In genomic region chr6:35018184-35018523, GRCh38 we compare ENCODE assay signal across 17 cellular contexts.
DNase-seq lines count a peak whose midpoint lies in the region; ATAC-seq, FAIRE-seq and TF ChIP-seq lines count a peak whose summit lies in the region.
"Had no signal": no experiment of that assay in that cellular context is flagged by ENCODE, and none has a peak within 500 bp of the region (broad histone marks: within the 10 kb centered on the region; RNA-seq: fewer than 3 reads in every experiment).

No MANE protein-coding gene starts in this region.

- H3K36me3 ChIP-seq in liver (ENCODE audit: control insufficient read depth in 4 of 4, insufficient read depth in 3 of 4, low read depth in 1 of 4, low read length in 3 of 4) (peaks cover 0 to 5% (median 0%) of the 10 kb centered on the region in 4 donors), HepG2 (replicated peaks in 1 of 2; ENCODE audit: control insufficient read depth in 1 of 2, insufficient read depth in 2 of 2, low read length in 2 of 2) (peaks cover 13 to 15% of the 10 kb centered on the region in 2 experiments; a peak in 4 of 5 replicates), lung (ENCODE audit: control insufficient read depth in 2 of 2, insufficient read depth in 2 of 2, low read length in 2 of 2) (no peaks in the 10 kb centered on the region), skeletal muscle satellite cell (ENCODE audit: insufficient read depth, low read length) (peaks cover 6% of the 10 kb centered on the region)

- no peaks in the 10 kb centered on the region for H3K27me3 ChIP-seq in liver (ENCODE audit: control insufficient read depth in 4 of 4, insufficient read depth in 4 of 4, low read length in 3 of 4)
- H3K27me3 ChIP-seq in HepG2 (ENCODE audit: control insufficient read depth in 1 of 2, insufficient read depth in 2 of 2, low read length in 2 of 2): no peaks in the 10 kb centered on the region
- H3K27me3 ChIP-seq in lung (ENCODE audit: control insufficient read depth, insufficient read depth): no peaks in the 10 kb centered on the region
- no peaks in the 10 kb centered on the region for H3K27me3 ChIP-seq in skeletal muscle satellite cell (ENCODE audit: control insufficient read depth, insufficient read depth, low read length)
- H3K27me3 ChIP-seq: neutrophil had no signal

- no peak for TF ChIP-seq EP300 in HepG2 (IDR thresholded peaks at IDR 0.05; ENCODE audit: low read depth in 2 of 2, low read length in 2 of 2)
- no peak for TF ChIP-seq EP300 in HepG2 (CRISPR knock-in tag; IDR thresholded peaks at IDR 0.05; ENCODE audit: borderline replicate concordance)

- H3K27ac Mint-ChIP-seq in type B pancreatic cell: no peak overlapping the region
- H3K27ac Mint-ChIP-seq: CD8-positive, alpha-beta T cell; effector memory CD8-positive, alpha-beta T cell had no signal

- no peak for FAIRE-seq in HepG2 (lab: Jason Lieb, UNC)
- FAIRE-seq: A204.1, GM19239 had no signal

- in situ Hi-C loops in HepG2 (cut with HindIII; ENCODE audit: extremely low pct_ligation_motif_present, low pct_unique_long_range_greater_than_20kb): no loop called here

- no peaks in the 10 kb centered on the region for H3K9me3 ChIP-seq in liver (ENCODE audit: control insufficient read depth in 4 of 4, low read length in 3 of 4)
- H3K9me3 ChIP-seq in HepG2 (ENCODE audit: low read length): no peaks in the 10 kb centered on the region
- no peaks in the 10 kb centered on the region for H3K9me3 ChIP-seq in lung (ENCODE audit: control insufficient read depth in 2 of 2, insufficient read depth in 1 of 2, low read length in 1 of 2)
- no peaks in the 10 kb centered on the region for H3K9me3 ChIP-seq in skeletal muscle satellite cell (replicated peaks; ENCODE audit: low read length)
- H3K9me3 ChIP-seq: neutrophil had no signal

- H3K4me1 Mint-ChIP-seq in type B pancreatic cell (ENCODE audit: unreplicated experiment): peaks cover 44% of the 10 kb centered on the region
- H3K4me1 Mint-ChIP-seq: IgD-negative memory B cell had no signal

- H3K27ac ChIP-seq in liver (ENCODE audit: low read depth in 1 of 2, low read length in 2 of 2) (peak overlapping the region; percentile 80 to 81), HepG2 (ENCODE audit: extremely low read length, insufficient read depth, low read length) (no peak overlapping the region), lung (ENCODE audit: low read depth in 1 of 2, low read length in 1 of 2) (peak overlapping the region; percentile 78 to 86)
- H3K27ac ChIP-seq: neutrophil had no signal

- H3K4me1 ChIP-seq in liver (ENCODE audit: control insufficient read depth in 4 of 4, insufficient read depth in 4 of 4, low read length in 3 of 4) (peaks cover 2 to 46% (median 34%) of the 10 kb centered on the region in 4 donors), HepG2 (ENCODE audit: insufficient read depth, low read length) (no peaks in the 10 kb centered on the region), lung (ENCODE audit: control insufficient read depth in 2 of 2, insufficient read depth in 2 of 2, low read length in 2 of 2) (peaks cover 24 to 45% of the 10 kb centered on the region in 2 donors), skeletal muscle satellite cell (ENCODE audit: control insufficient read depth, insufficient read depth, low read length) (peaks cover 31% of the 10 kb centered on the region)

- no TSS peak for BruUV-seq in HepG2 (replicated peaks; lab: Mats Ljungman, UMichigan)

- H3K36me3 Mint-ChIP-seq in type B pancreatic cell: peaks cover 15% of the 10 kb centered on the region

- intact Hi-C loops in HepG2 (cut with micrococcal nuclease; ENCODE audit: unreplicated experiment): no loop called here

- H3K4me3 Mint-ChIP-seq in type B pancreatic cell: no peak overlapping the region
- H3K4me3 Mint-ChIP-seq: CD8-positive, alpha-beta T cell; effector memory CD8-positive, alpha-beta T cell; IgD-negative memory B cell had no signal

- no peak for ATAC-seq in HepG2
- ATAC-seq in lung (ENCODE audit: insufficient read depth, low FRiP score): no peak
- ATAC-seq in SK-N-SH treated with all-trans-retinoic acid at 6 μM for 48 hours: no peak
- ATAC-seq: CD8-positive, alpha-beta T cell; effector memory CD8-positive, alpha-beta T cell had no signal

- H3K4me3 ChIP-seq in liver (ENCODE audit: low read depth in 1 of 3, low read length in 3 of 3) (peak overlapping the region; percentile 22 to 52 (median 28)), HepG2 (replicated peaks in 1 of 3; ENCODE audit: insufficient read depth in 1 of 3, low read depth in 2 of 3, low read length in 3 of 3) (no peak overlapping the region), lung (peak overlapping the region; percentile 39), skeletal muscle satellite cell (ENCODE audit: low read length) (no peak overlapping the region)

- no peak for TF ChIP-seq CTCF in liver (IDR thresholded peaks at IDR 0.05; ENCODE audit: low read depth, low read length, missing input control)
- TF ChIP-seq CTCF in HepG2 (CRISPR knock-in tag; IDR thresholded peaks at IDR 0.05): no peak
- no peak for TF ChIP-seq CTCF in lung (IDR thresholded peaks at IDR 0.05; ENCODE audit: control extremely low read depth, extremely low read depth)
- no peak for TF ChIP-seq CTCF in type B pancreatic cell (conservative IDR thresholded peaks at IDR 0.05)

- WGBS in liver: 90% methylated on average over 2 of the region's 2 CpGs
- 97% methylated on average over 2 of the region's 2 CpGs for WGBS in HepG2 (ENCODE audit: low lambda C conversion rate)
- 69 to 85% methylated on average over 2 of the region's 2 CpGs for WGBS in lung, 2 donors

- no peak for TF ChIP-seq RAD21 in liver (IDR thresholded peaks at IDR 0.05)
- no peak for TF ChIP-seq RAD21 in HepG2 (CRISPR knock-in tag; IDR thresholded peaks at IDR 0.05)

- no peak for DNase-seq in HepG2 (ENCODE audit: low spot score)
- DNase-seq in lung (ENCODE audit: low spot score): no peak
- no peak for DNase-seq in NCI-H446 treated with DMSO at 0.1 percent for 48 hours (lab: John Stamatoyannopoulos, UW)
- no peak for DNase-seq in dedifferentiated amniotic fluid mesenchymal stem cell (ENCODE audit: extremely low spot score)
- DNase-seq in type B pancreatic cell (ENCODE audit: extremely low spot score, unreplicated experiment): no peak
- DNase-seq: activated CD4-positive, CD25-positive, alpha-beta regulatory T cell treated with anti-CD3 and anti-CD28 coated beads, Interleukin-2, amount 50 U/mL, for 72 hours; CD8-positive, alpha-beta T cell; effector memory CD8-positive, alpha-beta T cell; NCI-H1092 treated with DMSO at 0.1 percent for 48 hours; stimulated activated CD4-positive, alpha-beta T cell treated with anti-CD3 and anti-CD28 coated beads, Interleukin-2, amount 100 ng/mL, for 48 hours had no signal

- H2AFZ ChIP-seq in HepG2 (ENCODE audit: low read length): no peak overlapping the region

- H3K79me2 ChIP-seq in HepG2 (ENCODE audit: insufficient read depth, low read length): no peaks in the 10 kb centered on the region

- no peak overlapping the region for H3K4me2 ChIP-seq in HepG2 (ENCODE audit: low read depth, low read length)
- peak overlapping the region; percentile 42 for H3K4me2 ChIP-seq in skeletal muscle satellite cell (ENCODE audit: low read length)

- H3K9ac ChIP-seq in liver (ENCODE audit: low read depth in 1 of 2, low read length in 2 of 2) (peak overlapping the region in 1 of 2 donors; percentile 25), HepG2 (ENCODE audit: insufficient read depth, low read depth, low read length) (no peak overlapping the region), skeletal muscle satellite cell (ENCODE audit: low read depth, low read length) (no peak overlapping the region)

- no peak for TF ChIP-seq POLR2A in HepG2 (IDR thresholded peaks at IDR 0.05; ENCODE audit: insufficient read depth in 1 of 2, low read depth in 2 of 2, low read length in 2 of 2)

- H3K27me3 Mint-ChIP-seq in type B pancreatic cell: no peaks in the 10 kb centered on the region
- H3K27me3 Mint-ChIP-seq: effector memory CD8-positive, alpha-beta T cell; IgD-negative memory B cell had no signal

- no peaks in the 10 kb centered on the region for H3K9me3 Mint-ChIP-seq in type B pancreatic cell
- H3K9me3 Mint-ChIP-seq: CD8-positive, alpha-beta T cell; effector memory CD8-positive, alpha-beta T cell; IgD-negative memory B cell had no signal

- no peaks in the 10 kb centered on the region for H4K20me1 ChIP-seq in HepG2 (ENCODE audit: insufficient read depth, low read length)

- CTCF ChIA-PET in HepG2 (lab: Yijun Ruan, JAX; ENCODE audit: low intra/inter-chr PET ratio, low total read pairs): no interaction called here

- POLR2A ChIA-PET in HepG2 (lab: Yijun Ruan, JAX): no interaction called here

TF ChIP-seq in liver, 16 proteins besides CTCF, POLR2A, EP300 and RAD21 (continues in another document):
- TF ChIP-seq HNF4G (IDR thresholded peaks at IDR 0.05) (no peak), HNF4A (conservative IDR thresholded peaks at IDR 0.05) (no peak), MAX (IDR thresholded peaks at IDR 0.05) (no peak), ATF3 (IDR thresholded peaks at IDR 0.05) (no peak)

TF ChIP-seq in SK-N-SH treated with all-trans-retinoic acid at 6 μM for 48 hours, 23 proteins besides CTCF, POLR2A, EP300 and RAD21 (continues in another document):
- TF ChIP-seq SNAI2 (CRISPR knock-in tag; IDR thresholded peaks at IDR 0.05): no peak
- no peak for TF ChIP-seq ISL1 (CRISPR knock-in tag; IDR thresholded peaks at IDR 0.05)
- no peak for TF ChIP-seq CSRNP3 (CRISPR knock-in tag; IDR thresholded peaks at IDR 0.05)
- no peak for TF ChIP-seq ARNTL (CRISPR knock-in tag; IDR thresholded peaks at IDR 0.05; ENCODE audit: borderline replicate concordance, low read depth)
- no peak for TF ChIP-seq ZNF565 (CRISPR knock-in tag; conservative IDR thresholded peaks at IDR 0.05; ENCODE audit: low read depth)
- no peak for TF ChIP-seq TOX (CRISPR knock-in tag; IDR thresholded peaks at IDR 0.05; ENCODE audit: borderline replicate concordance)

Comparison
In these comparisons a context has a peak if more than half of its experiments do, and no peak if none do; other contexts are left out.
1. H3K4me3 ChIP-seq: peak in liver (3 of 3) and lung (single experiment); none in HepG2 (0 of 3) and skeletal muscle satellite cell (single experiment).